Comparison of ENCODE assay signal across 8 cellular contexts in genomic region chr22:24525416-24526037, GRCh38. TPM values are rescaled to one million over a fixed set of nuclear protein-coding genes. Genes with fewer than 3 reads are reported as not detected.
DNase-seq lines count a peak whose midpoint lies in the region; ATAC-seq, FAIRE-seq and TF ChIP-seq lines count a peak whose summit lies in the region.

No MANE protein-coding gene starts in this region.

- FAIRE-seq in kidney (lab: Jason Lieb, UNC), result no peak

- in situ Hi-C loops in mammary epithelial cell (cut with MboI; ENCODE audit: low sequenced_read_pairs in 2 of 2), result loop anchor here in 1 of 2 donors (10.0 to 25.0 kb wide), 3 partner anchors 111 to 513 kb away; partner anchors contain the start of genes CABIN1 and GSTT4

- H2AFZ ChIP-seq in mammary epithelial cell (ENCODE audit: low read depth, low read length), result peak overlapping the region; percentile 57

- no peak overlapping the region for H3K27ac ChIP-seq in mammary epithelial cell (ENCODE audit: insufficient read depth, low read depth, low read length)
- no peak overlapping the region for H3K27ac ChIP-seq in kidney (ENCODE audit: low read depth in 2 of 2, low read length in 2 of 2)

- no peaks in the 10 kb centered on the region for H4K20me1 ChIP-seq in mammary epithelial cell (ENCODE audit: insufficient read depth, low read length)

- H3K36me3 ChIP-seq in mammary epithelial cell (ENCODE audit: insufficient read depth, low read length) (no peaks in the 10 kb centered on the region), kidney (ENCODE audit: control insufficient read depth in 1 of 2, insufficient read depth in 2 of 2, low read length in 2 of 2) (peaks cover 5 to 6% of the 10 kb centered on the region in 2 donors)

- H3K79me2 ChIP-seq in mammary epithelial cell (ENCODE audit: insufficient read depth, low read length), result no peaks in the 10 kb centered on the region

- H3K4me3 ChIP-seq in WI38 (ENCODE audit: low read depth, low read length) (no peak overlapping the region), mammary epithelial cell (replicated peaks in 1 of 3; ENCODE audit: insufficient read depth in 1 of 3, low read depth in 2 of 3, low read length in 3 of 3) (no peak overlapping the region), kidney (ENCODE audit: low read length in 2 of 2) (no peak overlapping the region)

- TF ChIP-seq CTCF in GM10266 (IDR thresholded peaks at IDR 0.05; ENCODE audit: control insufficient read depth, insufficient read depth, low read depth, missing control alignments) (peak; percentile 84), WI38 (IDR thresholded peaks at IDR 0.05; ENCODE audit: low read depth, low read length) (peak; percentile 86), mammary epithelial cell (conservative IDR thresholded peaks at IDR 0.05 in 1 of 2, IDR thresholded peaks at IDR 0.05 in 1 of 2; ENCODE audit: extremely low read depth in 1 of 2, insufficient read depth in 1 of 2, low read depth in 1 of 2, low read length in 2 of 2) (peak; percentile 89), kidney (IDR thresholded peaks at IDR 0.05; ENCODE audit: borderline replicate concordance, extremely low read depth, insufficient read depth) (peak; percentile 80)

- BruUV-seq in mammary epithelial cell (replicated peaks; lab: Mats Ljungman, UMichigan), result no TSS peak

- no peaks in the 10 kb centered on the region for H3K9me3 ChIP-seq in mammary epithelial cell (replicated peaks; ENCODE audit: insufficient read depth, low read length)
- H3K9me3 ChIP-seq in kidney (ENCODE audit: control insufficient read depth in 1 of 2, low read length in 2 of 2), result no peaks in the 10 kb centered on the region

- H3K27me3 ChIP-seq in mammary epithelial cell (ENCODE audit: insufficient read depth, low read length), result no peaks in the 10 kb centered on the region

- DNase-seq in GM10266 (ENCODE audit: extremely low spot score) (peak; percentile 80), NCI-H2107 (lab: John Stamatoyannopoulos, UW) (peak; percentile 42), mammary epithelial cell (peak; percentile 44), kidney (peak; percentile 86), middle frontal gyrus (ENCODE audit: extremely low spot score, low spot score) (no peak)
- DNase-seq in stimulated activated CD4-positive, alpha-beta T cell treated with anti-CD3 and anti-CD28 coated beads, Interleukin-4, amount 100 ng/mL, for 1 hour, result peak; percentile 76

- CTCF ChIA-PET in mammary epithelial cell (lab: Charles Lee; ENCODE audit: low non-redundant PET), result no interaction called here

- no peak overlapping the region for H3K4me2 ChIP-seq in mammary epithelial cell (ENCODE audit: insufficient read depth, low read depth, low read length)

- peak; percentile 82 for ATAC-seq in HG02759 (IDR thresholded peaks at IDR 0.05; ENCODE audit: unreplicated experiment)

- H3K4me1 ChIP-seq in mammary epithelial cell (ENCODE audit: insufficient read depth, low read length) (peaks cover 4% of the 10 kb centered on the region), kidney (ENCODE audit: control insufficient read depth in 1 of 2, insufficient read depth in 1 of 2, low read depth in 1 of 2, low read length in 2 of 2) (peaks cover 0 to 9% of the 10 kb centered on the region in 2 donors)

- WGBS in mammary epithelial cell (ENCODE audit: low coverage, missing lambda C conversion rate), result 4% methylated on average over 10 of the region's 12 CpGs

- intact Hi-C loops in mammary epithelial cell (cut with micrococcal nuclease), result loop anchor here (1.0 to 10.0 kb wide), 3 partner anchors 200 to 541 kb away; partner anchors contain the start of gene GSTT2
- intact Hi-C loops in kidney (cut with DNase I), result loop anchor here (10.0 kb wide), 1 partner anchor 201 kb away; no protein-coding TSS in a partner anchor

- dilution Hi-C loops in mammary epithelial cell (cut with HindIII; ENCODE audit: low sequenced_read_pairs), result no loop called here

- H3K9ac ChIP-seq in mammary epithelial cell (ENCODE audit: insufficient read depth, low read length), result no peak overlapping the region
- no peak overlapping the region for H3K9ac ChIP-seq in kidney (ENCODE audit: low read length in 2 of 2)

RNA-seq across cellular contexts. Expression of gene GUCD1, which starts 29.4 kb away (rescaled TPM):
- total RNA-seq in mammary epithelial cell, result 10 to 100 TPM; 60.9 to 98.7 TPM
- 88.8 TPM for polyA plus RNA-seq in mammary epithelial cell
- 60.4 TPM for polyA minus RNA-seq in mammary epithelial cell
- 150 TPM for total RNA-seq in kidney
- 111 TPM for polyA plus RNA-seq in kidney (ENCODE audit: insufficient read depth, low read depth, low replicate concordance)

RNA-seq across cellular contexts. Expression of gene SNRPD3, which starts 30.3 kb away (rescaled TPM):
- 10 to 100 TPM; 74.8 to 99.7 TPM for total RNA-seq in mammary epithelial cell
- 358 TPM for polyA plus RNA-seq in mammary epithelial cell
- 282 TPM for polyA minus RNA-seq in mammary epithelial cell
- 73.7 TPM for total RNA-seq in kidney
- 136 TPM for polyA plus RNA-seq in kidney (ENCODE audit: insufficient read depth, low read depth, low replicate concordance)

RNA-seq across cellular contexts. Expression of gene UPB1, which starts 30.4 kb away (rescaled TPM):
- total RNA-seq in mammary epithelial cell, result not detected
- not detected for polyA plus RNA-seq in mammary epithelial cell
- not detected for polyA minus RNA-seq in mammary epithelial cell
- 1.0 TPM for total RNA-seq in kidney
- 64.6 TPM for polyA plus RNA-seq in kidney (ENCODE audit: insufficient read depth, low read depth, low replicate concordance)
